In genomic region chr16:28180660-28181556, GRCh38 we compare ENCODE assay signal across 12 cellular contexts. TPM values are rescaled to one million over a fixed set of nuclear protein-coding genes. Genes with fewer than 3 reads are reported as not detected.
A peak's percentile ranks its signal among the peaks of the same experiment; 100 is the strongest.
DNase-seq lines count a peak whose midpoint lies in the region; ATAC-seq, FAIRE-seq and TF ChIP-seq lines count a peak whose summit lies in the region.
"Had no signal": no experiment of that assay in that cellular context is flagged by ENCODE, and none has a peak within 500 bp of the region (broad histone marks: within the 10 kb centered on the region; RNA-seq: fewer than 3 reads in every experiment).

No MANE protein-coding gene starts in this region.

- peaks cover 18% of the 10 kb centered on the region for H3F3A ChIP-seq in SK-N-SH (replicated peaks; ENCODE audit: insufficient read depth)

- H3K9me2 ChIP-seq in SK-N-SH, result no peaks in the 10 kb centered on the region

- H3K4me1 Mint-ChIP-seq in activated T-cell treated with anti-CD3 and anti-CD28 coated beads, Interleukin-2, amount 50 U/mL, for 4 hours (ENCODE audit: low read depth), result peaks cover 79% of the 10 kb centered on the region
- H3K4me1 Mint-ChIP-seq in stimulated activated memory B cell treated with anti-CD40 and anti-IgM and Interleukin-4, amounts not matched to agents 10 μg/mL and 1 μg/mL and 100 μg/mL, for 72 hours, result peaks cover 85% of the 10 kb centered on the region

- no peaks in the 10 kb centered on the region for H3K27me3 Mint-ChIP-seq in activated T-cell treated with anti-CD3 and anti-CD28 coated beads, Interleukin-2, amount 50 U/mL, for 4 hours (ENCODE audit: low read depth)
- H3K27me3 Mint-ChIP-seq in stimulated activated memory B cell treated with anti-CD40 and anti-IgM and Interleukin-4, amounts not matched to agents 10 μg/mL and 1 μg/mL and 100 μg/mL, for 72 hours, result no peaks in the 10 kb centered on the region

- H3K27ac Mint-ChIP-seq in stimulated activated memory B cell treated with anti-CD40 and anti-IgM and Interleukin-4, amounts not matched to agents 10 μg/mL and 1 μg/mL and 100 μg/mL, for 72 hours, result peak overlapping the region; percentile 92

- H3K4me3 Mint-ChIP-seq in activated T-cell treated with anti-CD3 and anti-CD28 coated beads, Interleukin-2, amount 50 U/mL, for 4 hours, result peak overlapping the region; percentile 57
- H3K4me3 Mint-ChIP-seq in stimulated activated memory B cell treated with anti-CD40 and anti-IgM and Interleukin-4, amounts not matched to agents 10 μg/mL and 1 μg/mL and 100 μg/mL, for 72 hours, result peak overlapping the region; percentile 67

- H3K9me3 ChIP-seq in SK-N-SH, result peaks cover 5% of the 10 kb centered on the region; the same call in 1 of the 2 replicates
- H3K9me3 ChIP-seq: ovary had no signal

- H3K36me3 ChIP-seq in SK-N-SH (replicated peaks in 1 of 2; ENCODE audit: control insufficient read depth in 1 of 2, insufficient read depth in 2 of 2, low read length in 1 of 2), result peaks cover 22 to 24% of the 10 kb centered on the region in 2 experiments
- H3K36me3 ChIP-seq: ovary had no signal

- no peak for DNase-seq in activated T-cell treated with anti-CD3 and anti-CD28 coated beads, Interleukin-2, amount 50 U/mL, for 4 hours
- DNase-seq in activated T-cell treated with anti-CD3 and anti-CD28 coated beads, Interleukin-2, amount 50 U/mL, for 48 hours, result no peak
- DNase-seq in SK-N-SH (no peak), foreskin keratinocyte (no peak), H54 (ENCODE audit: insufficient read length, low spot score) (no peak), activated gamma-delta T cell treated with Interleukin-2 at 50 U/mL for 16 hours (no peak)
- DNase-seq: COR-L47, NCI-H526 treated with DMSO at 0.1 percent for 48 hours had no signal

- H4K20me1 ChIP-seq in SK-N-SH (ENCODE audit: insufficient read depth), result peaks cover 55% of the 10 kb centered on the region

- H2AFZ ChIP-seq in SK-N-SH (ENCODE audit: low read depth), result no peak overlapping the region

- FAIRE-seq in H54 (lab: Jason Lieb, UNC), result no peak

- peak overlapping the region; percentile 36 for H3K4me2 ChIP-seq in SK-N-SH

- POLR2A ChIA-PET in SK-N-SH (lab: Yijun Ruan, JAX), result no interaction called here

- no peaks in the 10 kb centered on the region for H3K27me3 ChIP-seq in SK-N-SH (ENCODE audit: insufficient read depth)
- H3K27me3 ChIP-seq in foreskin keratinocyte, result no peaks in the 10 kb centered on the region
- H3K27me3 ChIP-seq: cardiac muscle cell, ovary had no signal

- no peak for TF ChIP-seq CTCF in SK-N-SH (IDR thresholded peaks at IDR 0.05)
- no peak for TF ChIP-seq CTCF in foreskin keratinocyte (conservative IDR thresholded peaks at IDR 0.05)

- H3K9me3 Mint-ChIP-seq in activated T-cell treated with anti-CD3 and anti-CD28 coated beads, Interleukin-2, amount 50 U/mL, for 4 hours, result peaks cover 8% of the 10 kb centered on the region
- H3K9me3 Mint-ChIP-seq in stimulated activated memory B cell treated with anti-CD40 and anti-IgM and Interleukin-4, amounts not matched to agents 10 μg/mL and 1 μg/mL and 100 μg/mL, for 72 hours, result peaks cover 3% of the 10 kb centered on the region

- CTCF ChIA-PET in SK-N-SH (lab: Yijun Ruan, JAX), result interaction anchor here (1.4 kb wide), 1 partner anchor 37 kb away, joined by 3 read pairs; no protein-coding TSS in a partner anchor

- H3K9ac ChIP-seq in SK-N-SH, result no peak overlapping the region

- TF ChIP-seq EP300 in SK-N-SH (IDR thresholded peaks at IDR 0.05; ENCODE audit: borderline replicate concordance in 1 of 2, low read depth in 1 of 2, low read length in 1 of 2), result no peak

- no peak for TF ChIP-seq POLR2A in H54 (IDR thresholded peaks at IDR 0.05; ENCODE audit: low read depth, low read length)

- peaks cover 95% of the 10 kb centered on the region for H3K79me2 ChIP-seq in SK-N-SH (ENCODE audit: insufficient read depth)

- H3K36me3 Mint-ChIP-seq in activated T-cell treated with anti-CD3 and anti-CD28 coated beads, Interleukin-2, amount 50 U/mL, for 4 hours (ENCODE audit: insufficient read depth), result peaks cover 46% of the 10 kb centered on the region
- H3K36me3 Mint-ChIP-seq in stimulated activated memory B cell treated with anti-CD40 and anti-IgM and Interleukin-4, amounts not matched to agents 10 μg/mL and 1 μg/mL and 100 μg/mL, for 72 hours, result peaks cover 36% of the 10 kb centered on the region

- 79% methylated on average over 9 of the region's 9 CpGs for WGBS in SK-N-SH (ENCODE audit: low lambda C conversion rate)

- H3K27ac ChIP-seq in SK-N-SH (ENCODE audit: low read depth in 2 of 2, low read length in 1 of 2), result peak overlapping the region; percentile 59 to 68; a peak in 3 of 4 replicates
- no peak overlapping the region for H3K27ac ChIP-seq in foreskin keratinocyte
- H3K27ac ChIP-seq: ovary had no signal

- no peak overlapping the region for H3K4me3 ChIP-seq in SK-N-SH (ENCODE audit: low read depth in 2 of 2, low read length in 1 of 2)
- H3K4me3 ChIP-seq: cardiac muscle cell, ovary had no signal

- H3K4me1 ChIP-seq in SK-N-SH (ENCODE audit: control insufficient read depth in 1 of 2, insufficient read depth in 2 of 2, low read depth in 1 of 2, low read length in 1 of 2) (peaks cover 8 to 24% of the 10 kb centered on the region in 2 experiments), foreskin keratinocyte (peaks cover 11% of the 10 kb centered on the region)

- TF ChIP-seq RAD21 in SK-N-SH (IDR thresholded peaks at IDR 0.05; ENCODE audit: low read length), result no peak

- ATAC-seq in activated T-cell treated with anti-CD3 and anti-CD28 coated beads, Interleukin-2, amount 50 U/mL, for 4 hours, result no peak
- ATAC-seq in foreskin keratinocyte, result peak; percentile 35
- ATAC-seq in stimulated activated memory B cell treated with anti-CD40 and anti-IgM and Interleukin-4, amounts not matched to agents 10 μg/mL and 1 μg/mL and 100 μg/mL, for 72 hours, result peak; percentile 87
- ATAC-seq in GM21515 (IDR thresholded peaks at IDR 0.05; ENCODE audit: unreplicated experiment), result no peak

TF ChIP-seq in SK-N-SH, 30 proteins besides CTCF, POLR2A, EP300 and RAD21:
- no peak for TF ChIP-seq REST (IDR thresholded peaks at IDR 0.05; ENCODE audit: low read depth, low read length)
- TF ChIP-seq YY1 (IDR thresholded peaks at IDR 0.05; ENCODE audit: low read depth), result no peak
- TF ChIP-seq SIN3A (IDR thresholded peaks at IDR 0.05; ENCODE audit: borderline replicate concordance, low read depth, low read length), result no peak
- no peak for TF ChIP-seq RXRA (IDR thresholded peaks at IDR 0.05; ENCODE audit: borderline replicate concordance, low read depth)
- TF ChIP-seq TCF12 (IDR thresholded peaks at IDR 0.05), result no peak
TF ChIP-seq in SK-N-SH: peak in this region for 0.

RNA-seq across cellular contexts. Expression of gene XPO6, which starts 30.9 kb away (rescaled TPM):
- total RNA-seq in activated T-cell treated with anti-CD3 and anti-CD28 coated beads, Interleukin-2, amount 50 U/mL, for 4 hours, result 100 to 1,000 TPM; 291 to 305 (median 303) TPM
- polyA plus RNA-seq in SK-N-SH (2012; rRNA removed), result 97.1 and 118 TPM in 2 replicates
- 54.3 and 66.0 TPM in 2 replicates for polyA plus RNA-seq in SK-N-SH (2012; cell fraction: cytosol; rRNA removed)
- polyA plus RNA-seq in SK-N-SH (2012; cell fraction: nucleus; rRNA removed), result 188 and 208 TPM in 2 replicates
- total RNA-seq in foreskin keratinocyte, result 113 and 118 TPM in 2 replicates
- polyA plus RNA-seq in foreskin keratinocyte, result 91.9 and 101 TPM in 2 replicates

Comparison
In these comparisons a context has a peak if more than half of its experiments do, and no peak if none do; other contexts are left out.
1. ATAC-seq: peak in foreskin keratinocyte (single experiment) and stimulated activated memory B cell treated with anti-CD40 and anti-IgM and Interleukin-4, amounts not matched to agents 10 μg/mL and 1 μg/mL and 100 μg/mL, for 72 hours (single experiment); none in activated T-cell treated with anti-CD3 and anti-CD28 coated beads, Interleukin-2, amount 50 U/mL, for 4 hours (0 of 2) and GM21515 (single experiment).